ENCODE assay signal across 9 cellular contexts in the genomic region with DNA sequence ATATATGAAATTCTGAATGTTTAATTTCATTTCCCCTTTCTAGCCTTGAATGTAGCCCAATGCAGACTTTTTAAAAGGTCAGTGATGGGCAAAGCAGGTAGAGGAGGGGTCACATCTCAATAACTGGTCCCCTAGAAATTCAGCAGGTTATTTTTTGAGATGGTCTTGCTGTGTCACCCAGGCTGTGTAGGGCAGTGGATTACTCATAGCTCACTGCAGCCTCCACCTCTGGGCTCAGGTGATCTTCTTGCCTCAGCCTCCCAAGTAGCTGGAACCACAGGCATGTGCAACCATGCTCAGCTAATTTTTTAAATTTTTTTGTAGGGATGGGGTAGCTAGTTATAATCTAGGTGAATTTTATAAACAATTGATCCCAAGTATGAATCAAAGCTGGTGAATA.
"Had no signal": no experiment of that assay in that cellular context is flagged by ENCODE, and none has a peak within 500 bp of the region (broad histone marks: within the 10 kb centered on the region; RNA-seq: fewer than 3 reads in every experiment).

No MANE protein-coding gene starts in this region.

- H3K27ac Mint-ChIP-seq: T-helper 2 cell treated with Interferon-gamma antibody and Interleukin-4, amounts not matched to agents 5 μg/mL and 100 μg/mL, for 36 hours had no signal

- H3K9me3 Mint-ChIP-seq: activated naive CD4-positive, alpha-beta T cell treated with anti-CD3 and anti-CD28 coated beads, Interleukin-2, amount 10 ng/mL, durations not matched to agents 7 days and 5 days; T-helper 2 cell treated with Interferon-gamma antibody and Interleukin-4, amounts not matched to agents 5 μg/mL and 100 μg/mL, for 36 hours had no signal

- H3K4me3 ChIP-seq: esophagus muscularis mucosa, spleen, uterus had no signal

- H3K4me3 Mint-ChIP-seq: activated naive CD4-positive, alpha-beta T cell treated with anti-CD3 and anti-CD28 coated beads, Interleukin-2, amount 10 ng/mL, durations not matched to agents 7 days and 5 days; T-helper 2 cell treated with Interferon-gamma antibody and Interleukin-4, amounts not matched to agents 5 μg/mL and 100 μg/mL, for 36 hours had no signal

- H3K9me3 ChIP-seq: esophagus muscularis mucosa, spleen, uterus had no signal

- H3K27ac ChIP-seq: esophagus muscularis mucosa, uterus had no signal

- H3K27me3 ChIP-seq: esophagus muscularis mucosa, spleen, uterus had no signal

- H3K4me1 ChIP-seq: uterus had no signal

- H3K36me3 ChIP-seq: uterus had no signal

- DNase-seq: activated CD4-positive, alpha-beta T cell treated with anti-CD3 and anti-CD28 coated beads, Interleukin-2, amount 50 U/mL, for 1 hour; activated naive CD4-positive, alpha-beta T cell treated with anti-CD3 and anti-CD28 coated beads, Interleukin-2, amount 10 ng/mL, durations not matched to agents 7 days and 5 days; spleen; stimulated activated CD4-positive, alpha-beta T cell treated with anti-CD3 and anti-CD28 coated beads, Interleukin-1b, Interleukin-23, amount 100 ng/mL, for 48 hours; uterus had no signal

- H3K27me3 Mint-ChIP-seq: activated naive CD4-positive, alpha-beta T cell treated with anti-CD3 and anti-CD28 coated beads, Interleukin-2, amount 10 ng/mL, durations not matched to agents 7 days and 5 days had no signal

- ATAC-seq: activated CD4-positive, CD25-positive, alpha-beta regulatory T cell treated with anti-CD3 and anti-CD28 coated beads, Interleukin-2, amount 50 U/mL, for 24 hours; sciatic nerve had no signal
